Comparison of ENCODE assay signal across 7 cellular contexts in the genomic region with DNA sequence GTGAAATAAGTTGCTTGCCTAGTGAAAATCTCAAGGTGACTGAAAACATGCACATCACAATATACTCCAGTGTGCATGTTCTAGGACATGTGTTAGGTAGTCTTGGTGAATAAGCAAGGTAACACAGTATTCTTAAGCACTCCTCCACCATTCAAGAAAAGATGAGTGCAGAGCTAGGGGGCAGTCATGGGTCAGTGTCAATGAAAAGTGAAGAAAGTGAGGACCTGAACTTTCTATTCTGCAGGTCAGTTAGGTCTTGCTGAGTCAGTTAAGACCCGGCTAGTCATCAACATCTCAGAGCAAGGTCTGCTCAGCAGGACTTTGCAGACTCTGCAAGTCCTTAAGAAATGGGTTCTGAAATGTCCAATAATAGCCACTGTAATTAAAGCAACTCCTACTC.
DNase-seq lines count a peak whose midpoint lies in the region; FAIRE-seq and TF ChIP-seq lines count a peak whose summit lies in the region.
"Not testable (repeated sequence)": the region's sequence is repeated elsewhere in the genome, so short reads cannot be mapped to it uniquely, and the experiment has no call there.

No MANE protein-coding gene starts in this region.

- H3K4me1 Mint-ChIP-seq in H9, result not testable (repeated sequence)

- not testable (repeated sequence) for FAIRE-seq in bronchial epithelial cell (lab: Jason Lieb, UNC)

- peak; percentile 24 for DNase-seq in ELR (ENCODE audit: low read depth)
- DNase-seq in H9, result peak; percentile 50
- peak; percentile 37 for DNase-seq in MM.1S
- peak; percentile 52 for DNase-seq in RPMI8226
- peak; percentile 1 for DNase-seq in bronchial epithelial cell (ENCODE audit: low read depth)
- peak; percentile 7 for DNase-seq in iPS DF 19.7 (ENCODE audit: low read depth, low spot score)
- DNase-seq in mesendoderm, result peak; percentile 68

- not testable (repeated sequence) for H3T11ph ChIP-seq in H9 (ENCODE audit: low read length)

- H2BK20ac ChIP-seq in H9 (ENCODE audit: low read depth, low read length, poor library complexity, severe bottlenecking), result not testable (repeated sequence)

- H3K14ac ChIP-seq in H9 (ENCODE audit: insufficient read depth, low read length), result not testable (repeated sequence)

- not testable (repeated sequence) for H2BK120ac ChIP-seq in H9 (ENCODE audit: low read depth, low read length, poor library complexity, severe bottlenecking); mesendoderm (ENCODE audit: low read depth, low read length)

- H3K4me1 ChIP-seq in H9 (ENCODE audit: insufficient read depth, low read length); MM.1S (ENCODE audit: low read length); mesendoderm (ENCODE audit: control insufficient read depth, low read depth, low read length): not testable (repeated sequence)

- H4K8ac ChIP-seq in H9 (replicated peaks; ENCODE audit: insufficient read length, low read depth, low read length); mesendoderm (ENCODE audit: low read depth, low read length): not testable (repeated sequence)

- not testable (repeated sequence) for H3K4me3 ChIP-seq in MM.1S (ENCODE audit: low read length); bronchial epithelial cell (ENCODE audit: low read depth, low read length); mesendoderm (ENCODE audit: low read length)

- H3K23me2 ChIP-seq in H9 (ENCODE audit: insufficient read length, low read depth, low read length, poor library complexity, severe bottlenecking), result not testable (repeated sequence)

- not testable (repeated sequence) for H3K27me3 Mint-ChIP-seq in H9 (ENCODE audit: low read depth)

- H4K5ac ChIP-seq in H9 (ENCODE audit: insufficient read length, low read depth, low read length); mesendoderm (ENCODE audit: low read length): not testable (repeated sequence)

- H2AFZ ChIP-seq in H9 (ENCODE audit: low read length); MM.1S (ENCODE audit: low read length): not testable (repeated sequence)

- not testable (repeated sequence) for H4K20me1 ChIP-seq in H9 (ENCODE audit: control insufficient read depth, insufficient read depth, insufficient read length); MM.1S (ENCODE audit: insufficient read depth, low read length)

- not testable (repeated sequence) for H3K9ac ChIP-seq in H9 (ENCODE audit: extremely low read depth, insufficient read length, low read length); MM.1S (ENCODE audit: low read length); mesendoderm (ENCODE audit: low read length)

- not testable (repeated sequence) for H3K79me2 ChIP-seq in H9 (ENCODE audit: insufficient read depth, low read length); MM.1S (ENCODE audit: low read length); mesendoderm (ENCODE audit: control insufficient read depth, insufficient read depth, low read length)

- not testable (repeated sequence) for H3K4me2 ChIP-seq in H9 (ENCODE audit: insufficient read depth, insufficient read length, low read length); MM.1S (ENCODE audit: low read depth, low read length); mesendoderm (ENCODE audit: low read length)

- not testable (repeated sequence) for H3K36me3 Mint-ChIP-seq in H9 (ENCODE audit: insufficient read depth in 1 of 3, low read depth in 3 of 3)

- H3K9me3 ChIP-seq in H9 (ENCODE audit: control insufficient read depth, low read depth, low read length); MM.1S (replicated peaks; ENCODE audit: insufficient read depth, low read length): not testable (repeated sequence)

- not testable (repeated sequence) for H3K27ac ChIP-seq in H9 (ENCODE audit: insufficient read length, low read depth, low read length); MM.1S (ENCODE audit: low read length); mesendoderm (ENCODE audit: low read depth, low read length)

- H3K9me3 Mint-ChIP-seq in H9, result not testable (repeated sequence)

- not testable (repeated sequence) for H3K4ac ChIP-seq in H9 (ENCODE audit: low read depth, low read length); mesendoderm (ENCODE audit: low read depth, low read length)

- H2AK5ac ChIP-seq in H9 (ENCODE audit: insufficient read length, low read length); mesendoderm (ENCODE audit: low read length): not testable (repeated sequence)

- not testable (repeated sequence) for H3K79me1 ChIP-seq in H9 (ENCODE audit: insufficient read depth, low read depth, low read length, poor library complexity, severe bottlenecking); mesendoderm (ENCODE audit: low read length)

- H2BK5ac ChIP-seq in H9 (ENCODE audit: insufficient read length, low read length); mesendoderm (ENCODE audit: low read length): not testable (repeated sequence)

- not testable (repeated sequence) for H3K23ac ChIP-seq in H9 (ENCODE audit: insufficient read length, low read depth, low read length); mesendoderm (ENCODE audit: low read length)

- WGBS in H9 (ENCODE audit: extremely low coverage, insufficient read length, low lambda C conversion rate), result no CpG with 5 or more reads among the region's 1 CpG
- WGBS in mesendoderm (ENCODE audit: extremely low coverage, insufficient coverage, low lambda C conversion rate), result no CpG with 5 or more reads among the region's 1 CpG

- H2BK15ac ChIP-seq in H9 (ENCODE audit: low read depth, low read length); mesendoderm (replicated peaks; ENCODE audit: low read depth): not testable (repeated sequence)

- H3K36me3 ChIP-seq in MM.1S (replicated peaks; ENCODE audit: insufficient read depth, low read length); bronchial epithelial cell (ENCODE audit: control insufficient read depth, insufficient read depth, low read length); mesendoderm (ENCODE audit: control insufficient read depth, insufficient read depth, low read length): not testable (repeated sequence)

- H3K9me2 ChIP-seq in MM.1S (replicated peaks; ENCODE audit: insufficient read depth, low read length), result not testable (repeated sequence)

- H3K56ac ChIP-seq in H9 (ENCODE audit: insufficient read length, low read depth, low read length); mesendoderm (ENCODE audit: low read length): not testable (repeated sequence)

- H4K91ac ChIP-seq in H9 (ENCODE audit: insufficient read length, low read depth, low read length), result not testable (repeated sequence)

- H3K18ac ChIP-seq in H9 (ENCODE audit: insufficient read length, low read depth, low read length); mesendoderm (ENCODE audit: low read length): not testable (repeated sequence)

- H3K27me3 ChIP-seq in H9 (ENCODE audit: insufficient read depth, low read length); MM.1S (replicated peaks; ENCODE audit: insufficient read depth, low read length); bronchial epithelial cell (ENCODE audit: control insufficient read depth, insufficient read depth, low read length); mesendoderm (ENCODE audit: insufficient read depth, low read length, poor library complexity): not testable (repeated sequence)

- H3F3A ChIP-seq in MM.1S (ENCODE audit: insufficient read depth, low read length), result not testable (repeated sequence)

- H3K27ac Mint-ChIP-seq in H9, result not testable (repeated sequence)

- H2BK12ac ChIP-seq in H9 (ENCODE audit: insufficient read length, low read depth, low read length), result not testable (repeated sequence)

- TF ChIP-seq CTCF in H9 (conservative IDR thresholded peaks at IDR 0.05) (peak; percentile 60), MM.1S (IDR thresholded peaks at IDR 0.05; ENCODE audit: low read length) (0 out of 2 replicates have a peak, but pooled peaks have one; percentile 8)
- not testable (repeated sequence) for TF ChIP-seq CTCF in bronchial epithelial cell (IDR thresholded peaks at IDR 0.05; ENCODE audit: insufficient read depth, low read length, severe bottlenecking)

- H3K4me3 Mint-ChIP-seq in H9, result not testable (repeated sequence)

Comparison
In these comparisons a context has a peak if more than half of its experiments do, and no peak if none do; other contexts are left out.
1. DNase-seq: peak in every context shown above with its lines; median percentile 68 in mesendoderm; 52 in RPMI8226; 50 in H9; 37 in MM.1S; 24 in ELR; 7 in iPS DF 19.7; 1 in bronchial epithelial cell.